Comparison of ENCODE assay signal across 31 cellular contexts in the genomic region with DNA sequence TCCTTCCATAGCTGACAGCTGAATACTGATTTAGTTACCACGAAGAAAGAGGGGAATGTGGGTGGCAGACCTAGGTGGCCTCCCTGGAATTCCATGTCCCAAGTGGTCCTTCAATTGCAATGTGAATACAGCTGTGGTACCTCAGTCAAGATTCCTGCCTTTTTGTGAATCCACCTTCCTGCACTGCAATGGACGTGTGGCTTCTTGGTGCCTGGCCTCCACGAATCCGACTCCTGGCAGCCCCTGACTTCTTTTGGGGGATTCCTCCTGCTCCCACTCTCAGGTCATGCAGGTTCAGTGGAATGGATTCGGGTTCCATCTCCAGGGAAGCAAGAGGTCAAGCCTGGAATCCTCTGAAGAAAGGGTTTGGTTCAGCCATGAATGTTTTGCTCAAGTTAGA.
"Had no signal": no experiment of that assay in that cellular context is flagged by ENCODE, and none has a peak within 500 bp of the region (broad histone marks: within the 10 kb centered on the region; RNA-seq: fewer than 3 reads in every experiment).

No MANE protein-coding gene starts in this region.

- ATAC-seq: activated CD4-positive, alpha-beta T cell treated with anti-CD3 and anti-CD28 coated beads for 36 hours; activated CD4-positive, CD25-positive, alpha-beta regulatory T cell treated with anti-CD3 and anti-CD28 coated beads, Interleukin-2, amount 50 U/mL, for 24 hours; activated naive CD4-positive, alpha-beta T cell treated with anti-CD3 and anti-CD28 coated beads, Interleukin-2, amount 50 U/mL, for 72 hours; activated T-cell treated with anti-CD3 and anti-CD28 coated beads, Interleukin-2, amount 50 U/mL, for 72 hours; esophagus mucosa; T-helper 17 cell had no signal

- H3K27me3 Mint-ChIP-seq: activated B cell treated with CpG ODN at 0.5 μM for 24 hours, brain had no signal

- H3K9me3 Mint-ChIP-seq: activated CD4-positive, alpha-beta memory T cell treated with anti-CD3 and anti-CD28 coated beads, Interleukin-2, amount 10 ng/mL, durations not matched to agents 7 days and 5 days; activated naive CD4-positive, alpha-beta T cell treated with anti-CD3 and anti-CD28 coated beads, Interleukin-2, amount 10 ng/mL, durations not matched to agents 7 days and 5 days; activated naive CD4-positive, alpha-beta T cell treated with anti-CD3 and anti-CD28 coated beads, Interleukin-2, amount 50 U/mL, for 72 hours; activated naive CD8-positive, alpha-beta T cell treated with anti-CD3 and anti-CD28 coated beads, Interleukin-2, amount 10 ng/mL, durations not matched to agents 7 days and 5 days; activated T-cell treated with anti-CD3 and anti-CD28 coated beads, Interleukin-2, amount 50 U/mL, for 24 hours; T-helper 2 cell treated with Interferon-gamma antibody and Interleukin-4, amounts not matched to agents 5 μg/mL and 100 μg/mL, for 36 hours had no signal

- H3K27me3 ChIP-seq: ascending aorta, breast epithelium, cardiac muscle cell, colonic mucosa had no signal

- H3K9me3 ChIP-seq: ascending aorta, breast epithelium, colonic mucosa had no signal

- H3K4me3 ChIP-seq: ascending aorta, breast epithelium, cardiac muscle cell, colonic mucosa had no signal

- H3K4me3 Mint-ChIP-seq: activated B cell treated with CpG ODN at 0.5 μM for 24 hours; activated CD4-positive, alpha-beta memory T cell treated with anti-CD3 and anti-CD28 coated beads, Interleukin-2, amount 10 ng/mL, durations not matched to agents 7 days and 5 days; activated CD4-positive, alpha-beta T cell treated with anti-CD3 and anti-CD28 coated beads for 36 hours; activated CD4-positive, alpha-beta T cell treated with anti-CD3 and anti-CD28 coated beads, Interleukin-2, amount 10 ng/mL, durations not matched to agents 7 days and 5 days; activated naive CD4-positive, alpha-beta T cell treated with anti-CD3 and anti-CD28 coated beads, Interleukin-2, amount 10 ng/mL, durations not matched to agents 7 days and 5 days; activated naive CD8-positive, alpha-beta T cell treated with anti-CD3 and anti-CD28 coated beads, Interleukin-2, amount 10 ng/mL, durations not matched to agents 7 days and 5 days; activated T-cell treated with anti-CD3 and anti-CD28 coated beads, Interleukin-2, amount 50 U/mL, for 24 hours; activated T-cell treated with anti-CD3 and anti-CD28 coated beads, Interleukin-2, amount 50 U/mL, for 72 hours; brain; T-helper 17 cell; T-helper 2 cell treated with Interferon-gamma antibody and Interleukin-4, amounts not matched to agents 5 μg/mL and 100 μg/mL, for 36 hours had no signal

- H3K4me1 ChIP-seq: ascending aorta, breast epithelium, colonic mucosa had no signal

- H3K36me3 Mint-ChIP-seq: activated naive CD4-positive, alpha-beta T cell treated with anti-CD3 and anti-CD28 coated beads, Interleukin-2, amount 10 ng/mL, durations not matched to agents 7 days and 5 days; activated naive CD4-positive, alpha-beta T cell treated with anti-CD3 and anti-CD28 coated beads, Interleukin-2, amount 50 U/mL, for 72 hours; activated naive CD8-positive, alpha-beta T cell treated with anti-CD3 and anti-CD28 coated beads, Interleukin-2, amount 10 ng/mL, durations not matched to agents 7 days and 5 days had no signal

- H3K27ac Mint-ChIP-seq: activated B cell treated with CpG ODN at 0.5 μM for 24 hours; activated CD4-positive, alpha-beta memory T cell treated with anti-CD3 and anti-CD28 coated beads, Interleukin-2, amount 10 ng/mL, durations not matched to agents 7 days and 5 days; activated CD4-positive, alpha-beta T cell treated with anti-CD3 and anti-CD28 coated beads for 36 hours; activated CD4-positive, alpha-beta T cell treated with anti-CD3 and anti-CD28 coated beads, Interleukin-2, amount 10 ng/mL, durations not matched to agents 7 days and 5 days; activated naive CD4-positive, alpha-beta T cell treated with anti-CD3 and anti-CD28 coated beads, Interleukin-2, amount 10 ng/mL, durations not matched to agents 7 days and 5 days; activated naive CD4-positive, alpha-beta T cell treated with anti-CD3 and anti-CD28 coated beads, Interleukin-2, amount 50 U/mL, for 72 hours; activated naive CD8-positive, alpha-beta T cell treated with anti-CD3 and anti-CD28 coated beads, Interleukin-2, amount 10 ng/mL, durations not matched to agents 7 days and 5 days; activated T-cell treated with anti-CD3 and anti-CD28 coated beads, Interleukin-2, amount 50 U/mL, for 24 hours; activated T-cell treated with anti-CD3 and anti-CD28 coated beads, Interleukin-2, amount 50 U/mL, for 72 hours; T-helper 17 cell; T-helper 2 cell treated with Interferon-gamma antibody and Interleukin-4, amounts not matched to agents 5 μg/mL and 100 μg/mL, for 36 hours had no signal

- H3K4me1 Mint-ChIP-seq: activated B cell treated with CpG ODN at 0.5 μM for 24 hours; activated CD4-positive, alpha-beta memory T cell treated with anti-CD3 and anti-CD28 coated beads, Interleukin-2, amount 10 ng/mL, durations not matched to agents 7 days and 5 days; activated CD4-positive, alpha-beta T cell treated with anti-CD3 and anti-CD28 coated beads for 36 hours; activated CD4-positive, alpha-beta T cell treated with anti-CD3 and anti-CD28 coated beads, Interleukin-2, amount 10 ng/mL, durations not matched to agents 7 days and 5 days; activated naive CD4-positive, alpha-beta T cell treated with anti-CD3 and anti-CD28 coated beads, Interleukin-2, amount 10 ng/mL, durations not matched to agents 7 days and 5 days; activated naive CD8-positive, alpha-beta T cell treated with anti-CD3 and anti-CD28 coated beads, Interleukin-2, amount 10 ng/mL, durations not matched to agents 7 days and 5 days; T-helper 17 cell had no signal

- H3K27ac ChIP-seq: ascending aorta, breast epithelium, cardiac muscle cell, colonic mucosa, WERI-Rb-1 had no signal

- FAIRE-seq: frontal cortex had no signal

- DNase-seq: activated B cell treated with CpG ODN at 0.5 μM for 24 hours; activated CD4-positive, alpha-beta memory T cell treated with anti-CD3 and anti-CD28 coated beads, Interleukin-2, amount 10 ng/mL, durations not matched to agents 7 days and 5 days; activated CD4-positive, alpha-beta T cell treated with anti-CD3 and anti-CD28 coated beads for 36 hours; activated CD4-positive, alpha-beta T cell treated with anti-CD3 and anti-CD28 coated beads, Interleukin-2, amount 10 ng/mL, durations not matched to agents 7 days and 5 days; activated CD4-positive, alpha-beta T cell treated with anti-CD3 and anti-CD28 coated beads, Interleukin-2, amount 50 U/mL, for 4 hours; activated CD8-positive, alpha-beta memory T cell treated with anti-CD3 and anti-CD28 coated beads, Interleukin-2, amount 50 U/mL, for 48 hours; activated gamma-delta T cell; activated naive CD4-positive, alpha-beta T cell; activated naive CD4-positive, alpha-beta T cell treated with anti-CD3 and anti-CD28 coated beads, Interleukin-2, amount 10 ng/mL, durations not matched to agents 7 days and 5 days; activated naive CD8-positive, alpha-beta T cell treated with anti-CD3 and anti-CD28 coated beads, Interleukin-2, amount 10 ng/mL, durations not matched to agents 7 days and 5 days; activated T-cell treated with anti-CD3 and anti-CD28 coated beads for 4 hours; activated T-cell treated with anti-CD3 and anti-CD28 coated beads, Interleukin-2, amount 50 U/mL, for 24 hours; activated T-cell treated with anti-CD3 and anti-CD28 coated beads, Interleukin-2, amount 50 U/mL, for 72 hours; central memory CD4-positive, alpha-beta T cell; cerebellar nuclear complex; colonic mucosa; effector CD8-positive, alpha-beta T cell; foreskin fibroblast; T-helper 1 cell; T-helper 17 cell; T1000 had no signal

- H3K36me3 ChIP-seq: ascending aorta, breast epithelium, cardiac muscle cell, colonic mucosa, WERI-Rb-1 had no signal
